In genomic region chr5:119339965-119340364, GRCh38 we compare ENCODE assay signal across 16 cellular contexts. TPM values are rescaled to one million over a fixed set of nuclear protein-coding genes. Genes with fewer than 3 reads are reported as not detected.
A peak's percentile ranks its signal among the peaks of the same experiment; 100 is the strongest.
DNase-seq lines count a peak whose midpoint lies in the region; ATAC-seq and TF ChIP-seq lines count a peak whose summit lies in the region.
"Had no signal": no experiment of that assay in that cellular context is flagged by ENCODE, and none has a peak within 500 bp of the region (broad histone marks: within the 10 kb centered on the region; RNA-seq: fewer than 3 reads in every experiment).

No MANE protein-coding gene starts in this region.

- H3K27ac Mint-ChIP-seq in activated naive CD4-positive, alpha-beta T cell treated with anti-CD3 and anti-CD28 coated beads for 36 hours, result peak overlapping the region; percentile 96
- H3K27ac Mint-ChIP-seq in central memory CD8-positive, alpha-beta T cell (ENCODE audit: low read depth), result peak overlapping the region; percentile 86
- H3K27ac Mint-ChIP-seq in stimulated activated naive CD8-positive, alpha-beta T cell treated with anti-CD3 and anti-CD28 coated beads, Interleukin-15, amount 100 ng/mL, for 72 hours, result peak overlapping the region; percentile 97 to 99

- H3K9me3 Mint-ChIP-seq in activated naive CD4-positive, alpha-beta T cell treated with anti-CD3 and anti-CD28 coated beads for 36 hours, result no peaks in the 10 kb centered on the region
- H3K9me3 Mint-ChIP-seq in central memory CD8-positive, alpha-beta T cell, result no peaks in the 10 kb centered on the region
- no peaks in the 10 kb centered on the region for H3K9me3 Mint-ChIP-seq in stimulated activated naive CD8-positive, alpha-beta T cell treated with anti-CD3 and anti-CD28 coated beads, Interleukin-15, amount 100 ng/mL, for 72 hours
- H3K9me3 Mint-ChIP-seq: endodermal cell had no signal

- H3K36me3 Mint-ChIP-seq in activated naive CD4-positive, alpha-beta T cell treated with anti-CD3 and anti-CD28 coated beads for 36 hours (ENCODE audit: low read depth), result peaks cover 10% of the 10 kb centered on the region
- peaks cover 16% of the 10 kb centered on the region for H3K36me3 Mint-ChIP-seq in central memory CD8-positive, alpha-beta T cell (ENCODE audit: insufficient read depth)

- DNase-seq in activated naive CD4-positive, alpha-beta T cell treated with anti-CD3 and anti-CD28 coated beads for 36 hours, result peak; percentile 58
- no peak for DNase-seq in activated naive CD4-positive, alpha-beta T cell treated with Interleukin-2 at 50 U/mL for 16 hours
- DNase-seq in NB4 (ENCODE audit: low read depth), result peak; percentile 64
- DNase-seq in central memory CD8-positive, alpha-beta T cell (ENCODE audit: low spot score in 2 of 2), result no peak
- peak in 1 of 2 donors; percentile 60 for DNase-seq in stimulated activated naive CD8-positive, alpha-beta T cell treated with anti-CD3 and anti-CD28 coated beads, Interleukin-15, amount 100 ng/mL, for 72 hours
- no peak for DNase-seq in DMS 273 treated with DMSO at 0.1 percent for 48 hours (lab: John Stamatoyannopoulos, UW)
- DNase-seq in HuH-7.5 (ENCODE audit: low spot score), result no peak
- DNase-seq: endodermal cell, GOT3, heart left ventricle, NCI-H446 treated with DMSO at 0.1 percent for 48 hours, psoas muscle, SHP77, testis had no signal

- TF ChIP-seq CTCF in NB4 (IDR thresholded peaks at IDR 0.05; ENCODE audit: low read depth, low read length), result no peak

- H3K27me3 Mint-ChIP-seq in activated naive CD4-positive, alpha-beta T cell treated with anti-CD3 and anti-CD28 coated beads for 36 hours (ENCODE audit: low read depth), result no peaks in the 10 kb centered on the region
- H3K27me3 Mint-ChIP-seq in central memory CD8-positive, alpha-beta T cell, result no peaks in the 10 kb centered on the region
- H3K27me3 Mint-ChIP-seq in stimulated activated naive CD8-positive, alpha-beta T cell treated with anti-CD3 and anti-CD28 coated beads, Interleukin-15, amount 100 ng/mL, for 72 hours, result no peaks in the 10 kb centered on the region

- H3K4me1 Mint-ChIP-seq in activated naive CD4-positive, alpha-beta T cell treated with anti-CD3 and anti-CD28 coated beads for 36 hours (ENCODE audit: low read depth), result peaks cover 92% of the 10 kb centered on the region
- H3K4me1 Mint-ChIP-seq in central memory CD8-positive, alpha-beta T cell, result peaks cover 94% of the 10 kb centered on the region
- H3K4me1 Mint-ChIP-seq in stimulated activated naive CD8-positive, alpha-beta T cell treated with anti-CD3 and anti-CD28 coated beads, Interleukin-15, amount 100 ng/mL, for 72 hours, result peaks cover 98% of the 10 kb centered on the region

- CTCF ChIA-PET in activated naive CD4-positive, alpha-beta T cell treated with anti-CD3 and anti-CD28 coated beads for 36 hours (lab: Charles Lee), result interaction anchor here (0.7 to 9.6 kb wide), 16 partner anchors 12 to 352 kb away, joined by 3 to 54 read pairs (median 4); partner anchors contain the start of genes DTWD2 and TNFAIP8

- H3K4me3 Mint-ChIP-seq in activated naive CD4-positive, alpha-beta T cell treated with anti-CD3 and anti-CD28 coated beads for 36 hours, result peak overlapping the region; percentile 69
- peak overlapping the region; percentile 77 for H3K4me3 Mint-ChIP-seq in central memory CD8-positive, alpha-beta T cell
- H3K4me3 Mint-ChIP-seq in stimulated activated naive CD8-positive, alpha-beta T cell treated with anti-CD3 and anti-CD28 coated beads, Interleukin-15, amount 100 ng/mL, for 72 hours, result peak overlapping the region; percentile 79 to 85
- H3K4me3 Mint-ChIP-seq: endodermal cell had no signal

- peak overlapping the region; percentile 61 for H3K4me3 ChIP-seq in NB4 (ENCODE audit: low read depth, low read length)
- H3K4me3 ChIP-seq: psoas muscle, testis had no signal

- ATAC-seq in central memory CD8-positive, alpha-beta T cell (replicated peaks; ENCODE audit: extremely low read depth, poor library complexity, severe bottlenecking), result no peak
- peak; percentile 38 for ATAC-seq in stimulated activated naive CD8-positive, alpha-beta T cell treated with anti-CD3 and anti-CD28 coated beads, Interleukin-15, amount 100 ng/mL, for 72 hours
- ATAC-seq in GM21423 (IDR thresholded peaks at IDR 0.05; ENCODE audit: unreplicated experiment), result no peak
- ATAC-seq: activated CD4-positive, CD25-positive, alpha-beta regulatory T cell treated with anti-CD3 and anti-CD28 coated beads, Interleukin-2, amount 50 U/mL, for 24 hours; heart left ventricle; psoas muscle had no signal

- intact Hi-C loops in activated naive CD4-positive, alpha-beta T cell treated with anti-CD3 and anti-CD28 coated beads for 36 hours (cut with micrococcal nuclease), result loop anchor here (1.0 to 2.0 kb wide), 3 partner anchors 25 to 269 kb away; partner anchors contain the start of gene DMXL1

- TF ChIP-seq POLR2A in NB4 (IDR thresholded peaks at IDR 0.05; ENCODE audit: extremely low read depth, insufficient read length), result no peak

RNA-seq across cellular contexts. Expression of gene TNFAIP8, which starts 15.9 kb away (rescaled TPM):
- 100 to 1,000 TPM; 141 to 142 TPM for total RNA-seq in activated naive CD4-positive, alpha-beta T cell treated with anti-CD3 and anti-CD28 coated beads for 36 hours

Comparison
In these comparisons a context has a peak if more than half of its experiments do, and no peak if none do; other contexts are left out.
1. DNase-seq: peak in activated naive CD4-positive, alpha-beta T cell treated with anti-CD3 and anti-CD28 coated beads for 36 hours (single experiment) and NB4 (single experiment); none in activated naive CD4-positive, alpha-beta T cell treated with Interleukin-2 at 50 U/mL for 16 hours (single experiment), central memory CD8-positive, alpha-beta T cell (0 of 2), DMS 273 treated with DMSO at 0.1 percent for 48 hours (single experiment) and HuH-7.5 (single experiment).
2. Peak in every context shown above with its lines, with median percentiles within 50 percentile points of each other: H3K27ac Mint-ChIP-seq and H3K4me3 Mint-ChIP-seq.